In the genomic region with DNA sequence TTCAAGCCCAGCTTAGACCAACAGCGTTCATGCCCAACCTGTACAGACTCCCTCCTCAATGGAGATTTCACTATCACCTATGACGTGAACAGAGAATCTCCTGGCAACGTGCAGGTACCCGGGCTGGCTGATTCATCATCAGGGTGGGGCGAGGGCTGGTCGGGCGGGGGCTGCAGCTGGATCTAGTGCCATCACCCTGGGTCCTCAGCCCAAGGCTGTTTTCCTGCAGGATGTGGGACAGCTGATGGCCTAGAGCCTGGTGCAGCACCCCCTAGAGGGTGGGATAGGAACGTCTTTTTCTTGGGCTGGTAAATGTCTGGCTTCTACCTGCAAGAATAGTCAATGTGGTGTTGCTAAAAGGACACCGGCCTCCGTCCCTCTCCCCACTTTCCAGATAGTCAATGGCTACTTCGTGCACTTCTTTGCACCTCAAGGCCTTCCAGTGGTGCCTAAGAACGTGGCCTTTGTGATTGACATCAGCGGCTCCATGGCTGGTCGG, we compare ENCODE assay signal across 8 cellular contexts. TPM values are rescaled to one million over a fixed set of nuclear protein-coding genes. Genes with fewer than 3 reads are reported as not detected.
DNase-seq lines count a peak whose midpoint lies in the region; ATAC-seq and TF ChIP-seq lines count a peak whose summit lies in the region.

No MANE protein-coding gene starts in this region.

- ATAC-seq in foreskin keratinocyte = peak; percentile 93
- peak; percentile 50 for ATAC-seq in upper lobe of right lung

- intact Hi-C loops in upper lobe of right lung (cut with DNase I) = no loop called here

- peak in 2 of 3 donors; percentile 5 to 8 for DNase-seq in stimulated activated CD4-positive, alpha-beta T cell treated with anti-CD3 and anti-CD28 coated beads, Interleukin-12 subunit alpha, Interleukin-12 subunit beta, amount 100 ng/mL, for 48 hours (ENCODE audit: low read depth in 2 of 3, low spot score in 1 of 3)
- DNase-seq in stimulated activated CD4-positive, alpha-beta T cell treated with anti-CD3 and anti-CD28 coated beads, Interleukin-4, amount 100 ng/mL, for 24 hours = no peak
- DNase-seq in Peyer's patch (no peak), foreskin keratinocyte (peak; percentile 30 to 63), upper lobe of right lung (no peak), NCI-H2107 treated with DMSO at 0.1 percent for 48 hours (lab: John Stamatoyannopoulos, UW; ENCODE audit: unreplicated experiment) (no peak), NCI-H187 treated with DMSO at 0.1 percent for 48 hours (lab: John Stamatoyannopoulos, UW) (no peak), activated gamma-delta T cell treated with Interleukin-2 at 50 U/mL for 16 hours (no peak)

- H3K4me3 ChIP-seq in Peyer's patch (no peak overlapping the region), upper lobe of right lung (no peak overlapping the region)

- H3K27me3 ChIP-seq in Peyer's patch (no peaks in the 10 kb centered on the region), foreskin keratinocyte (no peaks in the 10 kb centered on the region), upper lobe of right lung (no peaks in the 10 kb centered on the region)

- no peak for TF ChIP-seq POLR2A in Peyer's patch (IDR thresholded peaks at IDR 0.05)

- H3K36me3 ChIP-seq in Peyer's patch = no peaks in the 10 kb centered on the region
- H3K36me3 ChIP-seq in upper lobe of right lung = no peaks in the 10 kb centered on the region

- H3K4me1 ChIP-seq in Peyer's patch (no peaks in the 10 kb centered on the region), foreskin keratinocyte (no peaks in the 10 kb centered on the region), upper lobe of right lung (no peaks in the 10 kb centered on the region)

- H3K9me3 ChIP-seq in Peyer's patch (no peaks in the 10 kb centered on the region), upper lobe of right lung (no peaks in the 10 kb centered on the region)

- H3K27ac ChIP-seq in Peyer's patch (no peak overlapping the region), foreskin keratinocyte (no peak overlapping the region), upper lobe of right lung (no peak overlapping the region)

- TF ChIP-seq CTCF in Peyer's patch (IDR thresholded peaks at IDR 0.05) = peak in 4 of 6 experiments; percentile 32 to 40 (median 36)
- TF ChIP-seq CTCF in foreskin keratinocyte (conservative IDR thresholded peaks at IDR 0.05) = peak; percentile 80
- TF ChIP-seq CTCF in upper lobe of right lung (IDR thresholded peaks at IDR 0.05) = peak; percentile 41

RNA-seq across cellular contexts. Expression of a gene that starts 4.4 kb away (rescaled TPM):
- total RNA-seq in Peyer's patch = 1 to 10 TPM in 2 of 4 donors, not detected in 2; 3.6 to 4.1 TPM
- not detected in 2 replicates for total RNA-seq in foreskin keratinocyte
- not detected in 2 replicates for polyA plus RNA-seq in foreskin keratinocyte
- total RNA-seq in upper lobe of right lung = 9.5 TPM

RNA-seq across cellular contexts. Expression of a gene that starts 21.6 kb away (rescaled TPM):
- not detected for total RNA-seq in Peyer's patch
- total RNA-seq in foreskin keratinocyte = not detected in 2 replicates
- polyA plus RNA-seq in foreskin keratinocyte = not detected in 2 replicates
- not detected for total RNA-seq in upper lobe of right lung

RNA-seq across cellular contexts. Expression of a gene that starts 28.3 kb away (rescaled TPM):
- total RNA-seq in Peyer's patch (10 to 100 TPM; 16.5 to 39.6 (median 20.6) TPM), foreskin keratinocyte (24.4 and 25.9 TPM in 2 replicates), upper lobe of right lung (27.2 TPM)
- 3.8 and 4.7 TPM in 2 replicates for polyA plus RNA-seq in foreskin keratinocyte

RNA-seq across cellular contexts. Expression of a gene that starts 31.4 kb away (rescaled TPM):
- 10 to 100 TPM in 1 of 4 donors, 1 to 10 TPM in 3; 1.1 to 19.8 (median 1.9) TPM for total RNA-seq in Peyer's patch
- total RNA-seq in foreskin keratinocyte = 0.18 and 0.95 TPM in 2 replicates
- polyA plus RNA-seq in foreskin keratinocyte = 0.35 and 0.63 TPM in 2 replicates
- total RNA-seq in upper lobe of right lung = 26.9 TPM

RNA-seq across cellular contexts. Expression of a gene that starts 35.8 kb away (rescaled TPM):
- total RNA-seq in Peyer's patch (10 to 100 TPM in 2 of 4 donors, 1 to 10 TPM in 2; 2.3 to 28.9 (median 11.9) TPM), foreskin keratinocyte (0.65 and 1.2 TPM in 2 replicates), upper lobe of right lung (5.4 TPM)
- polyA plus RNA-seq in foreskin keratinocyte = 0.80 and 0.84 TPM in 2 replicates

Comparison
In these comparisons a context has a peak if more than half of its experiments do, and no peak if none do; other contexts are left out.
1. DNase-seq: peak in stimulated activated CD4-positive, alpha-beta T cell treated with anti-CD3 and anti-CD28 coated beads, Interleukin-12 subunit alpha, Interleukin-12 subunit beta, amount 100 ng/mL, for 48 hours (2 of 3) and foreskin keratinocyte (2 of 2); none in stimulated activated CD4-positive, alpha-beta T cell treated with anti-CD3 and anti-CD28 coated beads, Interleukin-4, amount 100 ng/mL, for 24 hours (single experiment), Peyer's patch (0 of 3), upper lobe of right lung (single experiment), NCI-H2107 treated with DMSO at 0.1 percent for 48 hours (single experiment), NCI-H187 treated with DMSO at 0.1 percent for 48 hours (single experiment) and activated gamma-delta T cell treated with Interleukin-2 at 50 U/mL for 16 hours (single experiment).
2. Peak in every context shown above with its lines, with median percentiles within 50 percentile points of each other: CTCF ChIP-seq.